ENCODE assay signal across 8 cellular contexts in the genomic region with DNA sequence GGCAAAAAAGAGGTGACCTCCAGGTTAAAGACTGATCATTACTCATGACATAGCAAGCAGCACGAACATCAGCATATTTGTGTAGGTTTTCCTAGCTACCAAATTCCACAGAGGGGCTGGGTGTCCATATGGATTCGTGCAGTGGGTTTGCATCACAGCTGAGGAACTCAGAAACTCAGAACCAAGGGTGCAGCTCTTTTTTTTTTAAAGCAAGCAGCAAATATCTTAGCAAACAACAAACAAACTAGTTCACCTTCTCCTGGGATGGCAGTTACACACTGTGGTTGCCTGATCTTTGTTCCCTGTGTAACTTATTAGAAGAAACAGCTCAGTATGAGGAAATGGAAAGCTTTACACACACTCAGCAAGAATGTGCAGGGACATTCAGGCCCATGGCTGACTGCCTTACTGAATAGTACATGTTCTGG. TPM values are rescaled to one million over a fixed set of nuclear protein-coding genes. Genes with fewer than 3 reads are reported as not detected.
DNase-seq lines count a peak whose midpoint lies in the region; ATAC-seq, FAIRE-seq and TF ChIP-seq lines count a peak whose summit lies in the region.

No MANE protein-coding gene starts in this region.

- no peak for FAIRE-seq in A549 (lab: Jason Lieb, UNC)

- peak; percentile 54 to 74 for ATAC-seq in A549
- ATAC-seq in naive thymus-derived CD8-positive, alpha-beta T cell, result no peak

- intact Hi-C loops in adrenal gland (cut with DNase I), result loop anchor here in 1 of 2 donors (10.0 kb wide), 1 partner anchor 60 kb away; no protein-coding TSS in a partner anchor
- intact Hi-C loops in ovary (cut with DNase I), result no loop called here

- no peak overlapping the region for H3K27ac Mint-ChIP-seq in naive thymus-derived CD8-positive, alpha-beta T cell

- WGBS in A549 (ENCODE audit: missing lambda C conversion rate), result 4% methylated on average over 2 of the region's 2 CpGs
- 49 to 64% (median 58%) methylated on average over 2 of the region's 2 CpGs for WGBS in adrenal gland, 4 donors
- 39 to 56% (median 41%) methylated on average over 2 of the region's 2 CpGs for WGBS in ovary, 3 donors

- peak overlapping the region; percentile 75 for H3K4me2 ChIP-seq in A549

- CTCF ChIA-PET in A549 (lab: Yijun Ruan, JAX), result interaction anchor here (1.0 kb wide), 1 partner anchor 57 kb away, joined by 3 read pairs; no protein-coding TSS in a partner anchor

- no peaks in the 10 kb centered on the region for H3K36me3 ChIP-seq in adrenal gland (replicated peaks in 1 of 2)
- no peaks in the 10 kb centered on the region for H3K36me3 ChIP-seq in ovary

- TF ChIP-seq RAD21 in A549 (conservative IDR thresholded peaks at IDR 0.05 in 1 of 2, IDR thresholded peaks at IDR 0.05 in 1 of 2), result no peak

- no peak for TF ChIP-seq EP300 in A549 (IDR thresholded peaks at IDR 0.05)
- no peak for TF ChIP-seq EP300 in ovary (IDR thresholded peaks at IDR 0.05)

- peaks cover 8 to 34% (median 30%) of the 10 kb centered on the region in 4 donors for H3K4me1 Mint-ChIP-seq in naive thymus-derived CD8-positive, alpha-beta T cell

- DNase-seq in A549 (ENCODE audit: low read depth in 1 of 2, low spot score in 1 of 2) (peak; percentile 17 to 87), HK-2 (ENCODE audit: unreplicated experiment) (peak; percentile 45), adrenal gland (peak in 4 of 7 donors; percentile 33 to 54 (median 38)), left kidney (ENCODE audit: low read depth, low spot score) (peak; percentile 61), DMS79 treated with DMSO at 0.1 percent for 48 hours (lab: John Stamatoyannopoulos, UW) (no peak), NCI-H128 (lab: John Stamatoyannopoulos, UW; ENCODE audit: unreplicated experiment) (no peak), ovary (no peak)
- DNase-seq in naive thymus-derived CD8-positive, alpha-beta T cell, result no peak

- H3K27me3 ChIP-seq in adrenal gland, result no peaks in the 10 kb centered on the region
- H3K27me3 ChIP-seq in ovary, result no peaks in the 10 kb centered on the region

- H3K27ac ChIP-seq in A549 (peak overlapping the region; percentile 66 to 70; a peak in 5 of 6 replicates), adrenal gland (peak overlapping the region in 1 of 5 donors; percentile 18), ovary (no peak overlapping the region)

- TF ChIP-seq CTCF in A549 (IDR thresholded peaks at IDR 0.05) (no peak), adrenal gland (IDR thresholded peaks at IDR 0.05) (no peak), ovary (IDR thresholded peaks at IDR 0.05) (no peak)

- no peak for TF ChIP-seq POLR2A in A549 (IDR thresholded peaks at IDR 0.05; ENCODE audit: low read length)
- peak in 1 of 2 donors; percentile 11 for TF ChIP-seq POLR2A in adrenal gland (IDR thresholded peaks at IDR 0.05)
- TF ChIP-seq POLR2A in ovary (IDR thresholded peaks at IDR 0.05), result no peak

- H3K4me3 Mint-ChIP-seq in naive thymus-derived CD8-positive, alpha-beta T cell, result no peak overlapping the region

- H3K9me3 ChIP-seq in A549, result no peaks in the 10 kb centered on the region
- H3K9me3 ChIP-seq in adrenal gland (replicated peaks in 1 of 3), result no peaks in the 10 kb centered on the region
- H3K9me3 ChIP-seq in ovary, result no peaks in the 10 kb centered on the region

- no peaks in the 10 kb centered on the region for H3K9me3 Mint-ChIP-seq in naive thymus-derived CD8-positive, alpha-beta T cell

- H3K4me3 ChIP-seq in A549 (0 out of 3 replicates have a peak overlapping the region, but pooled peaks have one; percentile 12), adrenal gland (no peak overlapping the region), ovary (no peak overlapping the region)

- H3K36me3 Mint-ChIP-seq in naive thymus-derived CD8-positive, alpha-beta T cell, result peaks cover 0 to 10% (median 2%) of the 10 kb centered on the region in 3 donors

- POLR2A ChIA-PET in A549 (lab: Yijun Ruan, JAX), result no interaction called here
- POLR2A ChIA-PET in naive thymus-derived CD8-positive, alpha-beta T cell (lab: Charles Lee), result no interaction called here

- peaks cover 0 to 28% (median 8%) of the 10 kb centered on the region in 5 donors for H3K27me3 Mint-ChIP-seq in naive thymus-derived CD8-positive, alpha-beta T cell

- peaks cover 51% of the 10 kb centered on the region for H3K4me1 ChIP-seq in A549
- peaks cover 5 to 26% of the 10 kb centered on the region in 2 donors for H3K4me1 ChIP-seq in adrenal gland (replicated peaks in 1 of 2)
- no peaks in the 10 kb centered on the region for H3K4me1 ChIP-seq in ovary (ENCODE audit: insufficient read depth)

TF ChIP-seq in A549, 52 proteins besides CTCF, POLR2A, EP300 and RAD21 (continues in another document):
- TF ChIP-seq JUN (IDR thresholded peaks at IDR 0.05), result no peak
- TF ChIP-seq, protein P1, sequence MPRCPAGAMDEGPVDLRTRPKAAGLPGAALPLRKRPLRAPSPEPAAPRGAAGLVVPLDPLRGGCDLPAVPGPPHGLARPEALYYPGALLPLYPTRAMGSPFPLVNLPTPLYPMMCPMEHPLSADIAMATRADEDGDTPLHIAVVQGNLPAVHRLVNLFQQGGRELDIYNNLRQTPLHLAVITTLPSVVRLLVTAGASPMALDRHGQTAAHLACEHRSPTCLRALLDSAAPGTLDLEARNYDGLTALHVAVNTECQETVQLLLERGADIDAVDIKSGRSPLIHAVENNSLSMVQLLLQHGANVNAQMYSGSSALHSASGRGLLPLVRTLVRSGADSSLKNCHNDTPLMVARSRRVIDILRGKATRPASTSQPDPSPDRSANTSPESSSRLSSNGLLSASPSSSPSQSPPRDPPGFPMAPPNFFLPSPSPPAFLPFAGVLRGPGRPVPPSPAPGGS (IDR thresholded peaks at IDR 0.05), result no peak
- TF ChIP-seq CHD2 (IDR thresholded peaks at IDR 0.05; ENCODE audit: low read length, partially characterized antibody), result no peak
- peak; percentile 18; the same call in 1 of the 2 replicates for TF ChIP-seq GATA3 (IDR thresholded peaks at IDR 0.05; ENCODE audit: borderline replicate concordance)
- TF ChIP-seq E2F6 (IDR thresholded peaks at IDR 0.05; ENCODE audit: borderline replicate concordance, low read depth), result no peak
- TF ChIP-seq RNF2 (IDR thresholded peaks at IDR 0.05; ENCODE audit: borderline replicate concordance, low read depth), result no peak
- peak; percentile 82 for TF ChIP-seq MAFK (IDR thresholded peaks at IDR 0.05; ENCODE audit: partially characterized antibody)
- TF ChIP-seq ESRRA (IDR thresholded peaks at IDR 0.05; ENCODE audit: borderline replicate concordance, low read length), result no peak
- no peak for TF ChIP-seq HOXA7 (CRISPR knock-in tag; IDR thresholded peaks at IDR 0.05)
- no peak for TF ChIP-seq ATOH8 (CRISPR knock-in tag; IDR thresholded peaks at IDR 0.05; ENCODE audit: low read depth)
- TF ChIP-seq ELK1 (IDR thresholded peaks at IDR 0.05; ENCODE audit: low read depth, low read length), result no peak
- no peak for TF ChIP-seq TP53 (CRISPR knock-in tag; IDR thresholded peaks at IDR 0.05)
- TF ChIP-seq ZC3H11A (IDR thresholded peaks at IDR 0.05), result no peak
- no peak for TF ChIP-seq MAZ (IDR thresholded peaks at IDR 0.05; ENCODE audit: borderline replicate concordance, low read depth, low read length)
- no peak for TF ChIP-seq PHF8 (IDR thresholded peaks at IDR 0.05; ENCODE audit: borderline replicate concordance, low read depth)
- TF ChIP-seq KDM1A (IDR thresholded peaks at IDR 0.05; ENCODE audit: low read depth), result no peak
- TF ChIP-seq FOSL2 (IDR thresholded peaks at IDR 0.05), result no peak
- peak; percentile 54 for TF ChIP-seq FOSL2 (CRISPR knock-in tag; IDR thresholded peaks at IDR 0.05)
- no peak for TF ChIP-seq RFX5 (IDR thresholded peaks at IDR 0.05)
- TF ChIP-seq NFE2L2 (conservative IDR thresholded peaks at IDR 0.05; ENCODE audit: low read length), result no peak
- TF ChIP-seq POLR2AphosphoS2 (conservative IDR thresholded peaks at IDR 0.05; ENCODE audit: low read length), result no peak
- no peak for TF ChIP-seq MAX (IDR thresholded peaks at IDR 0.05)

RNA-seq across cellular contexts. Expression of gene NDFIP2, which starts 4.1 kb away (rescaled TPM):
- polyA plus RNA-seq in A549 (2011; rRNA removed) (39.9 and 41.7 TPM in 2 replicates), A549 (2017; fragmentation: RNase III; extraction: RNeasy Plus Mini Kit Qiagen cat#74134 plus additional on column Dnase treatment) (21.1 to 23.2 TPM (median 23.0 TPM) in 3 replicates), adrenal gland (10 to 100 TPM in 1 of 3 donors, 1 to 10 TPM in 2; 5.2 to 50.7 (median 9.3) TPM), ovary (10 to 100 TPM in 1 of 2 donors, 1 to 10 TPM in 1; 5.9 to 15.6 TPM)
- polyA plus RNA-seq in A549 (2012; cell fraction: cytosol; rRNA removed), result 10.8 and 14.3 TPM in 2 replicates
- 5.4 TPM in 2 replicates for polyA plus RNA-seq in A549 (2012; cell fraction: nucleus; rRNA removed)
- 32.9 and 37.6 TPM in 2 replicates for polyA minus RNA-seq in A549 (2011; rRNA and poly(A)+ RNA removed)
- total RNA-seq in adrenal gland (10 to 100 TPM; 16.4 to 52.2 (median 38.9) TPM), ovary (10 to 100 TPM in 6 of 7 donors, 1 to 10 TPM in 1; 8.7 to 20.4 (median 15.5) TPM)
- 1 to 10 TPM in 1 of 2 experiments, under 1 TPM in 1; 0.78 to 1.9 TPM for total RNA-seq in naive thymus-derived CD8-positive, alpha-beta T cell
- 1 to 10 TPM in 2 of 3 donors, under 1 TPM in 1; 0.57 to 3.1 (median 2.3) TPM for polyA plus RNA-seq in naive thymus-derived CD8-positive, alpha-beta T cell

Comparison
In these comparisons a context has a peak if more than half of its experiments do, and no peak if none do; other contexts are left out.
1. ATAC-seq: peak in A549 (2 of 2); none in naive thymus-derived CD8-positive, alpha-beta T cell (0 of 2).
2. DNase-seq: peak in A549 (2 of 2), HK-2 (single experiment), adrenal gland (4 of 7) and left kidney (single experiment); none in DMS79 treated with DMSO at 0.1 percent for 48 hours (single experiment), NCI-H128 (single experiment), naive thymus-derived CD8-positive, alpha-beta T cell (0 of 10) and ovary (0 of 5).
3. H3K27ac ChIP-seq: peak in A549 (2 of 2); none in ovary (0 of 2).